8 cellular contexts compared by ENCODE assay signal in genomic region chr3:196073188-196073838, GRCh38. TPM values are rescaled to one million over a fixed set of nuclear protein-coding genes. Genes with fewer than 3 reads are reported as not detected.
DNase-seq lines count a peak whose midpoint lies in the region; ATAC-seq and TF ChIP-seq lines count a peak whose summit lies in the region.

No MANE protein-coding gene starts in this region.

- H3K27me3 ChIP-seq in AG04450 (ENCODE audit: control insufficient read depth, insufficient read depth, low read length) (no peaks in the 10 kb centered on the region), foreskin keratinocyte (no peaks in the 10 kb centered on the region)

- H3K4me1 Mint-ChIP-seq in activated T-helper 2 cell treated with anti-CD3 and anti-CD28 coated beads, Interferon-gamma antibody, Interleukin-2, Interleukin-4, amounts not matched to agents 10 μg/mL and 5 μg/mL and 100 μg/mL, durations not matched to agents 14 hours and 24 hours and 36 hours (ENCODE audit: low read depth) = peaks cover 35% of the 10 kb centered on the region
- no peaks in the 10 kb centered on the region for H3K4me1 Mint-ChIP-seq in type B pancreatic cell (ENCODE audit: unreplicated experiment)

- H3K27ac ChIP-seq in AG04450 (ENCODE audit: low read depth, low read length) = no peak overlapping the region
- H3K27ac ChIP-seq in foreskin keratinocyte = no peak overlapping the region

- CTCF ChIA-PET in AG04450 (lab: Charles Lee) = interaction anchor here (0.6 to 8.9 kb wide), 49 partner anchors 8 to 446 kb away, joined by 3 to 185 read pairs (median 4); no protein-coding TSS in a partner anchor

- H3K9me3 ChIP-seq in AG04450 (ENCODE audit: control insufficient read depth, insufficient read depth, low read length) = no peaks in the 10 kb centered on the region

- H3K36me3 Mint-ChIP-seq in activated T-helper 2 cell treated with anti-CD3 and anti-CD28 coated beads, Interferon-gamma antibody, Interleukin-2, Interleukin-4, amounts not matched to agents 10 μg/mL and 5 μg/mL and 100 μg/mL, durations not matched to agents 14 hours and 24 hours and 36 hours (ENCODE audit: low read depth) = peaks cover 82% of the 10 kb centered on the region
- H3K36me3 Mint-ChIP-seq in type B pancreatic cell = peaks cover 28% of the 10 kb centered on the region

- no peaks in the 10 kb centered on the region for H3K4me1 ChIP-seq in foreskin keratinocyte

- H3K4me3 Mint-ChIP-seq in activated T-helper 2 cell treated with anti-CD3 and anti-CD28 coated beads, Interferon-gamma antibody, Interleukin-2, Interleukin-4, amounts not matched to agents 10 μg/mL and 5 μg/mL and 100 μg/mL, durations not matched to agents 14 hours and 24 hours and 36 hours (ENCODE audit: low read depth) = no peak overlapping the region
- H3K4me3 Mint-ChIP-seq in type B pancreatic cell = no peak overlapping the region

- H3K27ac Mint-ChIP-seq in activated T-helper 2 cell treated with anti-CD3 and anti-CD28 coated beads, Interferon-gamma antibody, Interleukin-2, Interleukin-4, amounts not matched to agents 10 μg/mL and 5 μg/mL and 100 μg/mL, durations not matched to agents 14 hours and 24 hours and 36 hours = peak overlapping the region; percentile 31
- H3K27ac Mint-ChIP-seq in type B pancreatic cell = no peak overlapping the region

- intact Hi-C loops in activated T-helper 2 cell treated with anti-CD3 and anti-CD28 coated beads, Interferon-gamma antibody, Interleukin-2, Interleukin-4, amounts not matched to agents 10 μg/mL and 5 μg/mL and 100 μg/mL, durations not matched to agents 14 hours and 24 hours and 36 hours (cut with micrococcal nuclease) = loop anchor here (1.0 kb wide), 1 partner anchor 123 kb away; no protein-coding TSS in a partner anchor

- H3K27me3 Mint-ChIP-seq in activated T-helper 2 cell treated with anti-CD3 and anti-CD28 coated beads, Interferon-gamma antibody, Interleukin-2, Interleukin-4, amounts not matched to agents 10 μg/mL and 5 μg/mL and 100 μg/mL, durations not matched to agents 14 hours and 24 hours and 36 hours (ENCODE audit: low read depth) = no peaks in the 10 kb centered on the region
- no peaks in the 10 kb centered on the region for H3K27me3 Mint-ChIP-seq in type B pancreatic cell

- no peaks in the 10 kb centered on the region for H3K9me3 Mint-ChIP-seq in activated T-helper 2 cell treated with anti-CD3 and anti-CD28 coated beads, Interferon-gamma antibody, Interleukin-2, Interleukin-4, amounts not matched to agents 10 μg/mL and 5 μg/mL and 100 μg/mL, durations not matched to agents 14 hours and 24 hours and 36 hours
- no peaks in the 10 kb centered on the region for H3K9me3 Mint-ChIP-seq in type B pancreatic cell

- TF ChIP-seq CTCF in AG04450 (IDR thresholded peaks at IDR 0.05; ENCODE audit: low read depth, low read length) = peak; percentile 89
- TF ChIP-seq CTCF in foreskin keratinocyte (conservative IDR thresholded peaks at IDR 0.05) = peak; percentile 80
- TF ChIP-seq CTCF in omental fat pad (IDR thresholded peaks at IDR 0.05) = peak in 2 of 3 donors; percentile 14 to 38
- peak; percentile 89 for TF ChIP-seq CTCF in type B pancreatic cell (conservative IDR thresholded peaks at IDR 0.05)

- POLR2A ChIA-PET in AG04450 (lab: Yijun Ruan, JAX) = no interaction called here

- peak; percentile 26 for DNase-seq in AG04450 (ENCODE audit: low read depth, low spot score)
- peak; percentile 69 to 89 for DNase-seq in Kasumi-1 (lab: John Stamatoyannopoulos, UW)
- peak; percentile 62 for DNase-seq in RKO (ENCODE audit: low spot score)
- DNase-seq in activated T-helper 2 cell treated with anti-CD3 and anti-CD28 coated beads, Interferon-gamma antibody, Interleukin-2, Interleukin-4, amounts not matched to agents 10 μg/mL and 5 μg/mL and 100 μg/mL, durations not matched to agents 14 hours and 24 hours and 36 hours (ENCODE audit: low spot score) = peak; percentile 61
- peak; percentile 10 to 30 for DNase-seq in foreskin keratinocyte
- DNase-seq in omental fat pad (ENCODE audit: low spot score) = no peak
- no peak for DNase-seq in type B pancreatic cell (ENCODE audit: extremely low spot score, unreplicated experiment)

- ATAC-seq in GM19023 (IDR thresholded peaks at IDR 0.05; ENCODE audit: unreplicated experiment) = peak; percentile 69
- peak; percentile 68 for ATAC-seq in foreskin keratinocyte
- ATAC-seq in omental fat pad (ENCODE audit: low FRiP score) = peak; percentile 79

- no peak overlapping the region for H3K4me3 ChIP-seq in AG04450 (ENCODE audit: low read depth, low read length)

RNA-seq across cellular contexts. Expression of gene TFRC, which starts 8.6 kb away (rescaled TPM):
- polyA plus RNA-seq in AG04450 (2011; rRNA removed) (121 and 155 TPM in 2 replicates), foreskin keratinocyte (12.8 and 13.4 TPM in 2 replicates)
- 230 and 241 TPM in 2 replicates for polyA minus RNA-seq in AG04450 (2011; rRNA and poly(A)+ RNA removed)
- 644 and 680 TPM in 2 replicates for total RNA-seq in activated T-helper 2 cell treated with anti-CD3 and anti-CD28 coated beads, Interferon-gamma antibody, Interleukin-2, Interleukin-4, amounts not matched to agents 10 μg/mL and 5 μg/mL and 100 μg/mL, durations not matched to agents 14 hours and 24 hours and 36 hours
- total RNA-seq in foreskin keratinocyte (44.6 and 52.3 TPM in 2 replicates), omental fat pad (100 to 1,000 TPM; 144 to 333 (median 242) TPM), type B pancreatic cell (ENCODE audit: low replicate concordance) (140 and 247 TPM in 2 replicates)

Comparison
In these comparisons a context has a peak if more than half of its experiments do, and no peak if none do; other contexts are left out.
1. DNase-seq: peak in AG04450 (single experiment), Kasumi-1 (2 of 2), RKO (single experiment), activated T-helper 2 cell treated with anti-CD3 and anti-CD28 coated beads, Interferon-gamma antibody, Interleukin-2, Interleukin-4, amounts not matched to agents 10 μg/mL and 5 μg/mL and 100 μg/mL, durations not matched to agents 14 hours and 24 hours and 36 hours (single experiment) and foreskin keratinocyte (2 of 2); none in omental fat pad (single experiment) and type B pancreatic cell (single experiment).
2. CTCF ChIP-seq: peak in every context shown above with its lines; median percentile 89 in AG04450; 89 in type B pancreatic cell; 80 in foreskin keratinocyte; 26 in omental fat pad.
3. Peak in every context shown above with its lines, with median percentiles within 50 percentile points of each other: ATAC-seq.